Comparison of ENCODE assay signal across 1 cellular context in genomic region chr12:62891805-62892549, GRCh38.
TF ChIP-seq lines count a peak whose summit lies in the region.

No MANE protein-coding gene starts in this region.

TF ChIP-seq in HepG2, 621 proteins besides CTCF, POLR2A, EP300 and RAD21 (continued from another document):
- TF ChIP-seq LBX2 (CRISPR knock-in tag; IDR thresholded peaks at IDR 0.05; ENCODE audit: borderline replicate concordance) = no peak
